In the genomic region with DNA sequence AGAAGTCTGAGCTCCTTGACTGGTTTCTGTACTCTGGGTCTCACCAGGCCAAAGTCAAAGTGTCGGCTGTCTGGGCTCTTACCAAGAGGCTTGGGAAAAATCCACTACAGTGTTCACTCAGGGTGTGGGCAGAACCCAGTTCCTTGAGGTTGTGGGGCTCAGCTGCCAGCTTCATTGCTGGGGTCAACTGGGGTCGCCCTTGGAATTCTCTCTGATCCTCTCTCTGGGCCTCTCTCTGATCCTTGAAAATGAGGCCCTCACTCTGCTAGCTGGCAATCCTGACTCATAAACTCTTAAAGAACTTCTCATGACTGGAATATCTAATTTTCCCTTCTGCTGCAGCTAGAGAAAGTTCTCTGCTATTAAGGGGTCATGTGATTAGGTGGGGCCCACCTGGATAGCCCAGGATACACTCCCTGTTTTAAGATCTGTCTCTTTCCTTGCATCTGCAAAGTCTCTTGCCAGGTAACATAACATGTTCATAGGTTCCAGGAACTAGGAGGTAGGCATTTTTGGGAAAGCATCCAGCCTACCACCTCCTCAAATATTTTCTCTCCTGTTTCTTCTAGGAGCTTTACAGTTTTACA, we compare ENCODE assay signal across 21 cellular contexts.
DNase-seq lines count a peak whose midpoint lies in the region; ATAC-seq and TF ChIP-seq lines count a peak whose summit lies in the region.
"Had no signal": no experiment of that assay in that cellular context is flagged by ENCODE, and none has a peak within 500 bp of the region (broad histone marks: within the 10 kb centered on the region; RNA-seq: fewer than 3 reads in every experiment).

No MANE protein-coding gene starts in this region.

- RAD21 ChIA-PET in HCT116 (lab: Charles Lee; ENCODE audit: low non-redundant PET in 1 of 2, low total read pairs in 2 of 2, uncharacterized antibody in 2 of 2, unreplicated experiment in 2 of 2), result interaction anchor here in 1 of 2 experiments (0.7 kb wide), 1 partner anchor 278 kb away, joined by 3 read pairs; no protein-coding TSS in a partner anchor

- TF ChIP-seq POLR2A in HCT116 (IDR thresholded peaks at IDR 0.05; ENCODE audit: borderline replicate concordance, extremely low read depth, insufficient read depth, insufficient read length) (no peak), adrenal gland (IDR thresholded peaks at IDR 0.05) (no peak), transverse colon (IDR thresholded peaks at IDR 0.05) (no peak)

- TF ChIP-seq RAD21 in HCT116 (IDR thresholded peaks at IDR 0.05; ENCODE audit: low read depth), result no peak

- POLR2A ChIA-PET in HCT116 (lab: Charles Lee), result no interaction called here

- H3K36me3 ChIP-seq in HCT116 (ENCODE audit: control insufficient read depth in 1 of 2, insufficient read depth in 2 of 2, low read length in 2 of 2) (no peaks in the 10 kb centered on the region), adrenal gland (replicated peaks in 1 of 2) (no peaks in the 10 kb centered on the region), transverse colon (no peaks in the 10 kb centered on the region)
- H3K36me3 ChIP-seq: stomach, upper lobe of left lung had no signal

- no peaks in the 10 kb centered on the region for H4K20me1 ChIP-seq in HCT116 (ENCODE audit: insufficient read depth)

- in situ Hi-C loops in transverse colon (cut with MboI; ENCODE audit: low pct_ligation_motif_present in 1 of 4, low pct_unique_long_range_greater_than_20kb in 1 of 4, low sequenced_read_pairs in 3 of 4) (loop anchor here in 3 of 4 donors (10.0 kb wide), 1 partner anchor 149 kb away; no protein-coding TSS in a partner anchor), ACHN (cut with HindIII; ENCODE audit: low pct_ligation_motif_present, low pct_unique_long_range_greater_than_20kb, low sequenced_read_pairs) (no loop called here)

- BruUV-seq in HCT116 (replicated peaks; lab: Mats Ljungman, UMichigan), result no TSS peak

- H3K4me3 ChIP-seq in HCT116 (replicated peaks in 1 of 2; ENCODE audit: low read depth in 1 of 2, low read length in 2 of 2) (no peak overlapping the region), adrenal gland (no peak overlapping the region), transverse colon (no peak overlapping the region)
- H3K4me3 ChIP-seq: coronary artery, K562, stomach, upper lobe of left lung had no signal

- DNase-seq in HCT116 (ENCODE audit: low read depth, low spot score) (no peak), adrenal gland (peak in 4 of 7 donors; percentile 17 to 34 (median 30)), iris pigment epithelial cell (ENCODE audit: low read depth) (peak; percentile 31), renal cortical epithelial cell (ENCODE audit: low read depth) (peak; percentile 53), NCI-H2171 treated with DMSO at 0.1 percent for 48 hours (lab: John Stamatoyannopoulos, UW) (no peak), chondrocyte (ENCODE audit: low spot score) (no peak), transverse colon (no peak), ACHN (no peak)
- DNase-seq: activated naive CD8-positive, alpha-beta T cell treated with anti-CD3 and anti-CD28 coated beads, Interleukin-2, amount 10 ng/mL, durations not matched to agents 7 days and 5 days; head of caudate nucleus; NCI-H1436 treated with DMSO at 0.1 percent for 48 hours; NCI-H526; stimulated activated CD4-positive, alpha-beta T cell treated with anti-CD3 and anti-CD28 coated beads, Interleukin-12 subunit alpha, Interleukin-12 subunit beta, amount 100 ng/mL, for 4 hours; stomach; T1000; upper lobe of left lung had no signal

- H3K9me2 ChIP-seq in HCT116 (ENCODE audit: insufficient read depth), result no peaks in the 10 kb centered on the region

- H3K4me1 ChIP-seq in HCT116 (ENCODE audit: control insufficient read depth in 1 of 2, insufficient read depth in 2 of 2, low read length in 2 of 2) (peaks cover 0 to 7% of the 10 kb centered on the region in 2 experiments; a peak in 3 of 4 replicates), adrenal gland (replicated peaks in 1 of 2) (no peaks in the 10 kb centered on the region), transverse colon (no peaks in the 10 kb centered on the region)
- H3K4me1 ChIP-seq: stomach had no signal

- peaks cover 4% of the 10 kb centered on the region for H3K4me1 Mint-ChIP-seq in chondrocyte (ENCODE audit: low read depth)
- H3K4me1 Mint-ChIP-seq: activated naive CD8-positive, alpha-beta T cell treated with anti-CD3 and anti-CD28 coated beads, Interleukin-2, amount 10 ng/mL, durations not matched to agents 7 days and 5 days; WTC11 had no signal

- H3K4me2 ChIP-seq in HCT116 (ENCODE audit: low read length), result no peak overlapping the region

- H3K9me3 Mint-ChIP-seq in chondrocyte (ENCODE audit: low read depth), result peaks cover 8% of the 10 kb centered on the region

- no peaks in the 10 kb centered on the region for H3K27me3 Mint-ChIP-seq in chondrocyte (ENCODE audit: low read depth)

- intact Hi-C loops in HCT116 (cut with micrococcal nuclease), result no loop called here
- intact Hi-C loops in adrenal gland (cut with DNase I), result no loop called here
- intact Hi-C loops in transverse colon (cut with DNase I; ENCODE audit: low total_unique reads), result no loop called here

- H3K4me3 Mint-ChIP-seq in chondrocyte (ENCODE audit: unreplicated experiment), result no peak overlapping the region
- H3K4me3 Mint-ChIP-seq: activated naive CD8-positive, alpha-beta T cell treated with anti-CD3 and anti-CD28 coated beads, Interleukin-2, amount 10 ng/mL, durations not matched to agents 7 days and 5 days; neural crest cell; WTC11 had no signal

- ATAC-seq in HCT116, result no peak
- ATAC-seq: K562, WTC11 had no signal

- no peak overlapping the region for H3K9ac ChIP-seq in HCT116 (ENCODE audit: low read length)

- peak overlapping the region; percentile 2 for H2AFZ ChIP-seq in HCT116 (ENCODE audit: low read depth, low read length, poor library complexity, severe bottlenecking)

- H3K36me3 Mint-ChIP-seq in chondrocyte (ENCODE audit: low read depth), result peaks cover 5% of the 10 kb centered on the region
- H3K36me3 Mint-ChIP-seq: activated naive CD8-positive, alpha-beta T cell treated with anti-CD3 and anti-CD28 coated beads, Interleukin-2, amount 10 ng/mL, durations not matched to agents 7 days and 5 days had no signal

- no peaks in the 10 kb centered on the region for H3K79me2 ChIP-seq in HCT116 (ENCODE audit: insufficient read depth, low read length)

- CTCF ChIA-PET in HCT116 (lab: Charles Lee), result interaction anchor here (1.2 kb wide), 1 partner anchor 86 kb away, joined by 3 read pairs; no protein-coding TSS in a partner anchor

- TF ChIP-seq CTCF in HCT116 (IDR thresholded peaks at IDR 0.05 in 2 of 3, conservative IDR thresholded peaks at IDR 0.05 in 1 of 3; ENCODE audit: borderline replicate concordance in 1 of 3, insufficient read depth in 1 of 3, low read depth in 2 of 3, low read length in 2 of 3), result no peak
- TF ChIP-seq CTCF in adrenal gland (IDR thresholded peaks at IDR 0.05), result no peak
- no peak for TF ChIP-seq CTCF in chondrocyte (IDR thresholded peaks at IDR 0.05)
- no peak for TF ChIP-seq CTCF in transverse colon (IDR thresholded peaks at IDR 0.05)

- H3K27ac Mint-ChIP-seq in chondrocyte (ENCODE audit: unreplicated experiment), result no peak overlapping the region
- H3K27ac Mint-ChIP-seq: activated naive CD8-positive, alpha-beta T cell treated with anti-CD3 and anti-CD28 coated beads, Interleukin-2, amount 10 ng/mL, durations not matched to agents 7 days and 5 days; WTC11 had no signal

- H3K27ac ChIP-seq in HCT116 (ENCODE audit: low read depth, low read length), result no peak overlapping the region
- no peak overlapping the region for H3K27ac ChIP-seq in adrenal gland
- H3K27ac ChIP-seq in transverse colon, result no peak overlapping the region
- H3K27ac ChIP-seq: C4-2B, coronary artery, stomach, upper lobe of left lung had no signal

- H3K27me3 ChIP-seq in HCT116 (ENCODE audit: insufficient read depth, low read length) (no peaks in the 10 kb centered on the region), adrenal gland (no peaks in the 10 kb centered on the region), transverse colon (no peaks in the 10 kb centered on the region)
- H3K27me3 ChIP-seq: stomach, upper lobe of left lung had no signal

- no peaks in the 10 kb centered on the region for H3K9me3 ChIP-seq in HCT116 (ENCODE audit: control insufficient read depth in 1 of 2, insufficient read depth in 1 of 2, low read depth in 1 of 2, low read length in 2 of 2)
- H3K9me3 ChIP-seq in adrenal gland (replicated peaks in 1 of 3), result no peaks in the 10 kb centered on the region
- H3K9me3 ChIP-seq in transverse colon, result no peaks in the 10 kb centered on the region
- H3K9me3 ChIP-seq: upper lobe of left lung had no signal

- TF ChIP-seq EP300 in transverse colon (IDR thresholded peaks at IDR 0.05; ENCODE audit: low read depth), result no peak

- WGBS in adrenal gland, 4 donors, result 33 to 61% (median 50%) methylated on average over 2 of the region's 2 CpGs
- 58% methylated on average over 2 of the region's 2 CpGs; no CpG with 5 or more reads in 1 of the 2 donors for WGBS in transverse colon (ENCODE audit: low coverage in 1 of 2), 2 donors

TF ChIP-seq in HCT116, 20 proteins besides CTCF, POLR2A, EP300 and RAD21:
- TF ChIP-seq YY1 (IDR thresholded peaks at IDR 0.05; ENCODE audit: extremely low read depth, insufficient replicate concordance, low read depth, low read length) (no peak), SIN3A (IDR thresholded peaks at IDR 0.05; ENCODE audit: low read depth) (no peak), ZFX (IDR thresholded peaks at IDR 0.05) (no peak)

Comparison
In these comparisons a context has a peak if more than half of its experiments do, and no peak if none do; other contexts are left out.
1. DNase-seq: peak in adrenal gland (4 of 7), iris pigment epithelial cell (single experiment) and renal cortical epithelial cell (single experiment); none in HCT116 (single experiment), NCI-H2171 treated with DMSO at 0.1 percent for 48 hours (single experiment), chondrocyte (single experiment), transverse colon (single experiment) and ACHN (single experiment).